ENCODE assay signal across 8 cellular contexts in the genomic region with DNA sequence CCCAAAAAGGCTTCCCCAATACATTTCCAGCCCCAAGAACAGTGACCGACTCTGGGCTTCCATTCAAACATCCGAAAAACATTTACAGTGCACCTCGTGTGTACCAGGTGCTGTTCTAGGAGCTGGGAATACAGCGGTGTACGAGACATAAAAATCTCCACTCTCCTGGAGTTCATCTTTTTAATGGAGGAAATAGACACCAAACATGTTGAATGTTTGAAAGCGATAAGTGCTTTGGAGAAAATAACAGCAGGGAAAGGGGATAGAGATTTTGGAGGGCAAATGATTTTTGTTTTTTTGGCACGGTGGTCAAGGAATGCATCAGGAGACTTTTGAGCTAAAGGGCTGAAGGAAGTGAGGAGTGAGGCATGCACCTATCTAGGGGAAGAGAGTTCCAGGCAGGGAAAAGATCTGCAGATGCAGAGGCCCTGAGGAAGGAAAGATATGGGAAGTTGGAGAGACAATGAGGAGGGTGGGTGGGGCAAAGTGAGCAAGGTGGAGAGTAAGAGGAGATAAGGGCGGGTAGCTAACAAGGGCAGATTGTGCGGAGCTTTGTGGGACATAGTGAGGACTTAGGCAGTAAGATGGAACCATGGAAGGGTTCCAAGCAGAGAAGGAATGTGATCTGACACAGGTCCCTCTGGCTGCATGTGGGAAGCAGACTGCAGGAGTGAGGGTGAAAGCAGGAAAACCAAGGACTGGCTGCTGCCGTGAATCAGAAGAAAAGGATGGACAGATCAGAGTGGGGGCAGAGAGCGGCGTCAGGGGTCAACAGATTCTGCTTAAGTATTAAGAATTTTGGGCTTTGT. TPM values are rescaled to one million over a fixed set of nuclear protein-coding genes. Genes with fewer than 3 reads are reported as not detected.
DNase-seq lines count a peak whose midpoint lies in the region; ATAC-seq and TF ChIP-seq lines count a peak whose summit lies in the region.

No MANE protein-coding gene starts in this region.

- peaks cover 40% of the 10 kb centered on the region for H3K79me2 ChIP-seq in mesendoderm (ENCODE audit: control insufficient read depth, insufficient read depth, low read length)

- 0 out of 2 replicates have a peak overlapping the region, but pooled peaks have one; percentile 10 for H2BK20ac ChIP-seq in IMR-90 (ENCODE audit: low read depth, low read length)

- peaks cover 27% of the 10 kb centered on the region for H4K20me1 ChIP-seq in IMR-90 (ENCODE audit: insufficient read depth, low read length)

- peak overlapping the region; percentile 61 for H3K23ac ChIP-seq in IMR-90 (ENCODE audit: low read depth, low read length)
- no peak overlapping the region for H3K23ac ChIP-seq in mesendoderm (ENCODE audit: low read length)

- no peaks in the 10 kb centered on the region for H3K27me3 ChIP-seq in IMR-90 (ENCODE audit: control insufficient read depth, insufficient read depth, low read length)
- no peaks in the 10 kb centered on the region for H3K27me3 ChIP-seq in mesendoderm (ENCODE audit: insufficient read depth, low read length, poor library complexity)

- no peak for TF ChIP-seq RAD21 in IMR-90 (IDR thresholded peaks at IDR 0.05; ENCODE audit: low read length)

- H2BK15ac ChIP-seq in IMR-90 (ENCODE audit: low read depth, low read length) (no peak overlapping the region), mesendoderm (replicated peaks; ENCODE audit: low read depth) (no peak overlapping the region)

- H2AFZ ChIP-seq in IMR-90 (replicated peaks; ENCODE audit: low read length, poor library complexity) = peak overlapping the region; percentile 93

- H3K4me3 ChIP-seq in AG09309 (ENCODE audit: control insufficient read depth, low read depth, low read length) (peak overlapping the region; percentile 88), IMR-90 (ENCODE audit: insufficient read depth, low read depth, low read length) (peak overlapping the region; percentile 45), cardiac fibroblast (replicated peaks in 1 of 2; ENCODE audit: low read depth in 2 of 2, low read length in 2 of 2) (peak overlapping the region; percentile 79 to 86), mesendoderm (ENCODE audit: low read length) (no peak overlapping the region)

- H2BK5ac ChIP-seq in IMR-90 (ENCODE audit: low read depth, low read length, poor library complexity, severe bottlenecking) = peak overlapping the region; percentile 80
- peak overlapping the region; percentile 35 for H2BK5ac ChIP-seq in mesendoderm (ENCODE audit: low read length)

- peak; percentile 13 for ATAC-seq in IMR-90 (ENCODE audit: low read depth)
- no peak for ATAC-seq in GM21515 (IDR thresholded peaks at IDR 0.05; ENCODE audit: unreplicated experiment)

- in situ Hi-C loops in IMR-90 (cut with MboI; ENCODE audit: low sequenced_read_pairs) = loop anchor here (10.0 to 25.0 kb wide), 2 partner anchors 302 to 410 kb away; a partner anchor contains a TSS

- intact Hi-C loops in IMR-90 (cut with micrococcal nuclease) = loop anchor here (2.0 to 10.0 kb wide), 2 partner anchors 124 to 402 kb away; a partner anchor contains a TSS

- H4K8ac ChIP-seq in IMR-90 (ENCODE audit: low read depth in 2 of 2, low read length in 2 of 2) (peak overlapping the region; percentile 95 to 97), mesendoderm (ENCODE audit: low read depth, low read length) (no peak overlapping the region)

- peak overlapping the region; percentile 65 for H2AK9ac ChIP-seq in IMR-90 (replicated peaks; ENCODE audit: low read depth, low read length, poor library complexity)

- H3K56ac ChIP-seq in IMR-90 (ENCODE audit: extremely low read depth, insufficient read depth, low read length) (peak overlapping the region; percentile 49), mesendoderm (ENCODE audit: low read length) (peak overlapping the region; percentile 89)

- H4K5ac ChIP-seq in IMR-90 (ENCODE audit: low read depth, low read length) = peak overlapping the region; percentile 98
- peak overlapping the region; percentile 97 for H4K5ac ChIP-seq in mesendoderm (ENCODE audit: low read length)

- H3K79me1 ChIP-seq in IMR-90 (ENCODE audit: low read depth in 1 of 2, low read length in 2 of 2) (peaks cover 0 to 36% of the 10 kb centered on the region in 2 experiments; a peak in 3 of 4 replicates), mesendoderm (ENCODE audit: low read length) (peaks cover 7% of the 10 kb centered on the region)

- TF ChIP-seq POLR2A in IMR-90 (IDR thresholded peaks at IDR 0.05; ENCODE audit: low read depth, low read length) = no peak

- H3K4me1 ChIP-seq in IMR-90 (ENCODE audit: control insufficient read depth, insufficient read depth, low read length) = peaks cover 19% of the 10 kb centered on the region
- H3K4me1 ChIP-seq in mesendoderm (ENCODE audit: control insufficient read depth, low read depth, low read length) = peaks cover 15% of the 10 kb centered on the region

- dilution Hi-C loops in IMR-90 (cut with HindIII; ENCODE audit: low sequenced_read_pairs, unreplicated experiment) = no loop called here

- WGBS in IMR-90 (ENCODE audit: extremely low coverage in 2 of 2, insufficient read length in 1 of 2), 2 experiments = 69% methylated on average over 3 of the region's 12 CpGs; no CpG with 5 or more reads in 1 of the 2 experiments
- no CpG with 5 or more reads among the region's 12 CpGs for WGBS in mesendoderm (ENCODE audit: extremely low coverage, insufficient coverage, low lambda C conversion rate)

- H2AK5ac ChIP-seq in IMR-90 (ENCODE audit: low read depth, low read length) (peak overlapping the region; percentile 55; the same call in 1 of the 2 replicates), mesendoderm (ENCODE audit: low read length) (no peak overlapping the region)

- H3K36me3 ChIP-seq in IMR-90 (ENCODE audit: control insufficient read depth, insufficient read depth, low read length) = no peaks in the 10 kb centered on the region
- no peaks in the 10 kb centered on the region for H3K36me3 ChIP-seq in mesendoderm (ENCODE audit: control insufficient read depth, insufficient read depth, low read length)

- H3K9me1 ChIP-seq in IMR-90 (ENCODE audit: insufficient read depth, low read length) = peaks cover 5% of the 10 kb centered on the region; the same call in 1 of the 2 replicates

- peak overlapping the region; percentile 84 for H4K91ac ChIP-seq in IMR-90 (ENCODE audit: insufficient read depth, low read depth, low read length)

- DNase-seq in AG09309 (ENCODE audit: low read depth) = no peak
- no peak for DNase-seq in IMR-90
- peak in 1 of 2 donors; percentile 14 for DNase-seq in cardiac fibroblast (ENCODE audit: low read depth in 2 of 2)
- peak; percentile 68 for DNase-seq in mesendoderm
- DNase-seq in NCI-H2107 (lab: John Stamatoyannopoulos, UW) = no peak
- no peak for DNase-seq in NAMALWA (ENCODE audit: low spot score)
- no peak for DNase-seq in NCI-H1436 treated with DMSO at 0.1 percent for 48 hours (lab: John Stamatoyannopoulos, UW)

- H3K27ac ChIP-seq in IMR-90 (ENCODE audit: insufficient read depth, low read length) (peak overlapping the region; percentile 85), mesendoderm (ENCODE audit: low read depth, low read length) (peak overlapping the region; percentile 7)

- H3K4me2 ChIP-seq in IMR-90 (ENCODE audit: low read depth, low read length) (peak overlapping the region; percentile 97), mesendoderm (ENCODE audit: low read length) (peak overlapping the region; percentile 67)

- POLR2A ChIA-PET in IMR-90 (lab: Charles Lee; ENCODE audit: unreplicated experiment) = no interaction called here

- BruUV-seq in IMR-90 (replicated peaks; lab: Mats Ljungman, UMichigan) = no TSS peak

- H3K18ac ChIP-seq in IMR-90 (ENCODE audit: low read depth, low read length) (peak overlapping the region; percentile 78), mesendoderm (ENCODE audit: low read length) (peak overlapping the region; percentile 21)

- no peaks in the 10 kb centered on the region for H3K9me3 ChIP-seq in IMR-90 (ENCODE audit: control insufficient read depth, insufficient read depth, low read length)

- TF ChIP-seq CTCF in AG09309 (IDR thresholded peaks at IDR 0.05; ENCODE audit: control insufficient read depth, insufficient read depth, low read depth, low read length, missing control alignments) (no peak), IMR-90 (conservative IDR thresholded peaks at IDR 0.05; ENCODE audit: low read depth, low read length) (no peak), cardiac fibroblast (IDR thresholded peaks at IDR 0.05; ENCODE audit: low read depth, low read length) (no peak)

- peak overlapping the region; percentile 86 for H3K14ac ChIP-seq in IMR-90 (replicated peaks; ENCODE audit: low read depth, low read length)

- peak overlapping the region; percentile 45; the same call in 1 of the 2 replicates for H2BK120ac ChIP-seq in IMR-90 (ENCODE audit: low read depth, low read length)
- no peak overlapping the region for H2BK120ac ChIP-seq in mesendoderm (ENCODE audit: low read depth, low read length)

- peak overlapping the region; percentile 81 for H3K4ac ChIP-seq in IMR-90 (ENCODE audit: low read depth, low read length)
- H3K4ac ChIP-seq in mesendoderm (ENCODE audit: low read depth, low read length) = peak overlapping the region; percentile 63

- H3K9ac ChIP-seq in IMR-90 (ENCODE audit: low read depth, low read length) (peak overlapping the region; percentile 85), mesendoderm (ENCODE audit: low read length) (peak overlapping the region; percentile 83)

- CTCF ChIA-PET in IMR-90 (lab: Yijun Ruan, JAX) = interaction anchor here (1.1 to 1.8 kb wide), 2 partner anchors 54 to 124 kb away, joined by 3 to 8 read pairs; a partner anchor contains a TSS

TF ChIP-seq in IMR-90, 13 proteins besides CTCF, POLR2A, EP300 and RAD21 (continues in another document):
- TF ChIP-seq, protein P1, sequence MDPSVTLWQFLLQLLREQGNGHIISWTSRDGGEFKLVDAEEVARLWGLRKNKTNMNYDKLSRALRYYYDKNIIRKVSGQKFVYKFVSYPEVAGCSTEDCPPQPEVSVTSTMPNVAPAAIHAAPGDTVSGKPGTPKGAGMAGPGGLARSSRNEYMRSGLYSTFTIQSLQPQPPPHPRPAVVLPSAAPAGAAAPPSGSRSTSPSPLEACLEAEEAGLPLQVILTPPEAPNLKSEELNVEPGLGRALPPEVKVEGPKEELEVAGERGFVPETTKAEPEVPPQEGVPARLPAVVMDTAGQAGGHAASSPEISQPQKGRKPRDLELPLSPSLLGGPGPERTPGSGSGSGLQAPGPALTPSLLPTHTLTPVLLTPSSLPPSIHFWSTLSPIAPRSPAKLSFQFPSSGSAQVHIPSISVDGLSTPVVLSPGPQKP (IDR thresholded peaks at IDR 0.05; ENCODE audit: borderline replicate concordance, low read depth, low read length) = no peak
- no peak for TF ChIP-seq RCOR1 (IDR thresholded peaks at IDR 0.05; ENCODE audit: insufficient replicate concordance, low read length)

RNA-seq across cellular contexts. Expression of a gene that starts 0.7 kb away (rescaled TPM):
- total RNA-seq in IMR-90 (2012; rRNA removed) = 211 and 259 TPM in 2 replicates
- polyA plus RNA-seq in IMR-90 (2012; rRNA removed) = 405 and 446 TPM in 2 replicates
- 291 and 322 TPM in 2 replicates for polyA plus RNA-seq in IMR-90 (2012; cell fraction: cytosol; rRNA removed)
- polyA plus RNA-seq in IMR-90 (2012; cell fraction: nucleus; rRNA removed; ENCODE audit: low replicate concordance) = 96.8 and 135 TPM in 2 replicates
- 572 TPM for polyA plus RNA-seq in mesendoderm (2013, experiment 1 of 2)
- polyA plus RNA-seq in mesendoderm (2013, experiment 2 of 2) = 587 TPM

RNA-seq across cellular contexts. Expression of a gene that starts 12.9 kb away (rescaled TPM):
- total RNA-seq in IMR-90 (2012; rRNA removed) = 2.7 and 3.6 TPM in 2 replicates
- polyA plus RNA-seq in IMR-90 (2012; rRNA removed) = 10.2 and 11.4 TPM in 2 replicates
- polyA plus RNA-seq in IMR-90 (2012; cell fraction: cytosol; rRNA removed) = 10.2 and 18.8 TPM in 2 replicates
- polyA plus RNA-seq in IMR-90 (2012; cell fraction: nucleus; rRNA removed; ENCODE audit: low replicate concordance) = 34.3 and 52.3 TPM in 2 replicates
- 5.9 TPM for polyA plus RNA-seq in mesendoderm (2013, experiment 1 of 2)
- 5.9 TPM for polyA plus RNA-seq in mesendoderm (2013, experiment 2 of 2)
